ENCODE assay signal across 19 cellular contexts in genomic region chr9:20014168-20014567, GRCh38.
A peak's percentile ranks its signal among the peaks of the same experiment; 100 is the strongest.
DNase-seq lines count a peak whose midpoint lies in the region; ATAC-seq and TF ChIP-seq lines count a peak whose summit lies in the region.
"Had no signal": no experiment of that assay in that cellular context is flagged by ENCODE, and none has a peak within 500 bp of the region (broad histone marks: within the 10 kb centered on the region; RNA-seq: fewer than 3 reads in every experiment).

No MANE protein-coding gene starts in this region.

- no peaks in the 10 kb centered on the region for H3K27me3 ChIP-seq in mesenchymal stem cell (ENCODE audit: control insufficient read depth in 1 of 2, insufficient read depth in 1 of 2, low read length in 2 of 2)

- H3K4ac ChIP-seq in mesenchymal stem cell (ENCODE audit: low read depth in 1 of 2, low read length in 2 of 2) = no peak overlapping the region

- no peak overlapping the region for H3K27ac ChIP-seq in mesenchymal stem cell (ENCODE audit: low read length, poor library complexity, severe bottlenecking)
- H3K27ac ChIP-seq: 22Rv1, A549, C4-2B had no signal

- no peak overlapping the region for H2BK12ac ChIP-seq in mesenchymal stem cell (ENCODE audit: low read length in 2 of 2)

- TF ChIP-seq CTCF in activated CD8-positive, alpha-beta T cell treated with anti-CD3 and anti-CD28 coated beads for 36 hours (IDR thresholded peaks at IDR 0.05) = no peak
- TF ChIP-seq CTCF in GM10248 (IDR thresholded peaks at IDR 0.05; ENCODE audit: control extremely low read depth, extremely low read depth, low read depth, missing control alignments) (no peak), chondrocyte (IDR thresholded peaks at IDR 0.05) (no peak)

- 91% methylated on average over 1 of the region's 4 CpGs for WGBS in mesenchymal stem cell

- H4K91ac ChIP-seq in mesenchymal stem cell (ENCODE audit: low read length) = no peak overlapping the region

- peaks cover 37% of the 10 kb centered on the region for H3K36me3 Mint-ChIP-seq in activated CD8-positive, alpha-beta T cell treated with anti-CD3 and anti-CD28 coated beads, Interleukin-2, amount 10 ng/mL, durations not matched to agents 7 days and 5 days (ENCODE audit: low read depth)
- H3K36me3 Mint-ChIP-seq in activated CD8-positive, alpha-beta T cell treated with anti-CD3 and anti-CD28 coated beads for 36 hours (ENCODE audit: low read depth) = peaks cover 10% of the 10 kb centered on the region
- peaks cover 13% of the 10 kb centered on the region for H3K36me3 Mint-ChIP-seq in activated T-helper 2 cell treated with anti-CD3 and anti-CD28 coated beads, Interferon-gamma antibody, Interleukin-2, Interleukin-4, amounts not matched to agents 10 μg/mL and 5 μg/mL and 100 μg/mL, durations not matched to agents 14 hours and 24 hours and 36 hours (ENCODE audit: low read depth)
- peaks cover 12% of the 10 kb centered on the region for H3K36me3 Mint-ChIP-seq in natural killer cell treated with Interleukin-12 subunit alpha and Interleukin-12 subunit beta and Interleukin-15 and Interleukin-18, amount 100 ng/mL, for 72 hours
- H3K36me3 Mint-ChIP-seq in chondrocyte (ENCODE audit: low read depth) = peaks cover 4% of the 10 kb centered on the region
- H3K36me3 Mint-ChIP-seq: IgD-negative memory B cell had no signal

- no peak for DNase-seq in activated CD8-positive, alpha-beta T cell treated with anti-CD3 and anti-CD28 coated beads, Interleukin-2, amount 10 ng/mL, durations not matched to agents 7 days and 5 days
- no peak for DNase-seq in activated CD8-positive, alpha-beta T cell treated with anti-CD3 and anti-CD28 coated beads for 36 hours
- no peak for DNase-seq in activated T-helper 2 cell treated with anti-CD3 and anti-CD28 coated beads, Interferon-gamma antibody, Interleukin-2, Interleukin-4, amounts not matched to agents 10 μg/mL and 5 μg/mL and 100 μg/mL, durations not matched to agents 14 hours and 24 hours and 36 hours (ENCODE audit: low spot score)
- DNase-seq in mesenchymal stem cell (peak; percentile 63), GM10248 (ENCODE audit: extremely low spot score) (no peak), chondrocyte (ENCODE audit: low spot score) (no peak)
- no peak for DNase-seq in natural killer cell treated with Interleukin-12 subunit alpha and Interleukin-12 subunit beta and Interleukin-15 and Interleukin-18, amount 100 ng/mL, for 72 hours (ENCODE audit: low spot score)
- DNase-seq: AML-193; Caco-2; CD4-positive, alpha-beta T cell; GOT3; H7; HFFc6 had no signal

- H2BK15ac ChIP-seq in mesenchymal stem cell (ENCODE audit: low read depth, poor library complexity, severe bottlenecking) = no peak overlapping the region

- H3K9ac ChIP-seq in mesenchymal stem cell (ENCODE audit: low read length) = no peak overlapping the region

- H3K9me3 ChIP-seq in mesenchymal stem cell (ENCODE audit: control insufficient read depth, low read length) = peaks cover 10% of the 10 kb centered on the region
- H3K9me3 ChIP-seq: A549, Caco-2 had no signal

- no peak overlapping the region for H3K18ac ChIP-seq in mesenchymal stem cell (ENCODE audit: low read depth in 1 of 2, low read length in 2 of 2)

- no peak overlapping the region for H2AK5ac ChIP-seq in mesenchymal stem cell (ENCODE audit: low read length, severe bottlenecking)

- peak overlapping the region; percentile 22 for H3K27ac Mint-ChIP-seq in activated CD8-positive, alpha-beta T cell treated with anti-CD3 and anti-CD28 coated beads, Interleukin-2, amount 10 ng/mL, durations not matched to agents 7 days and 5 days
- H3K27ac Mint-ChIP-seq in activated CD8-positive, alpha-beta T cell treated with anti-CD3 and anti-CD28 coated beads for 36 hours = no peak overlapping the region
- peak overlapping the region; percentile 29 for H3K27ac Mint-ChIP-seq in activated T-helper 2 cell treated with anti-CD3 and anti-CD28 coated beads, Interferon-gamma antibody, Interleukin-2, Interleukin-4, amounts not matched to agents 10 μg/mL and 5 μg/mL and 100 μg/mL, durations not matched to agents 14 hours and 24 hours and 36 hours
- H3K27ac Mint-ChIP-seq in natural killer cell treated with Interleukin-12 subunit alpha and Interleukin-12 subunit beta and Interleukin-15 and Interleukin-18, amount 100 ng/mL, for 72 hours = no peak overlapping the region
- H3K27ac Mint-ChIP-seq in chondrocyte (ENCODE audit: unreplicated experiment) = no peak overlapping the region
- H3K27ac Mint-ChIP-seq: CD4-positive, alpha-beta T cell; HFFc6; IgD-negative memory B cell had no signal

- no peak overlapping the region for H3K23ac ChIP-seq in mesenchymal stem cell (ENCODE audit: low read length in 2 of 2)

- H2BK5ac ChIP-seq in mesenchymal stem cell (ENCODE audit: low read depth, low read length, poor library complexity, severe bottlenecking) = no peak overlapping the region

- CTCF ChIA-PET in activated CD8-positive, alpha-beta T cell treated with anti-CD3 and anti-CD28 coated beads, Interleukin-2, amount 10 ng/mL, durations not matched to agents 7 days and 5 days (lab: Charles Lee) = interaction anchor here (1.0 kb wide), 1 partner anchor 67 kb away, joined by 3 read pairs; no protein-coding TSS in a partner anchor
- CTCF ChIA-PET in activated CD8-positive, alpha-beta T cell treated with anti-CD3 and anti-CD28 coated beads for 36 hours (lab: Charles Lee) = interaction anchor here (1.5 kb wide), 1 partner anchor 11 kb away, joined by 4 read pairs; no protein-coding TSS in a partner anchor
- CTCF ChIA-PET in GM10248 (lab: Yijun Ruan, JAX) = interaction anchor here (1.3 to 1.9 kb wide), 2 partner anchors 12 to 26 kb away, joined by 3 to 6 read pairs; no protein-coding TSS in a partner anchor

- H3K4me3 Mint-ChIP-seq in activated CD8-positive, alpha-beta T cell treated with anti-CD3 and anti-CD28 coated beads, Interleukin-2, amount 10 ng/mL, durations not matched to agents 7 days and 5 days = no peak overlapping the region
- H3K4me3 Mint-ChIP-seq in activated CD8-positive, alpha-beta T cell treated with anti-CD3 and anti-CD28 coated beads for 36 hours = no peak overlapping the region
- H3K4me3 Mint-ChIP-seq in activated T-helper 2 cell treated with anti-CD3 and anti-CD28 coated beads, Interferon-gamma antibody, Interleukin-2, Interleukin-4, amounts not matched to agents 10 μg/mL and 5 μg/mL and 100 μg/mL, durations not matched to agents 14 hours and 24 hours and 36 hours (ENCODE audit: low read depth) = no peak overlapping the region
- H3K4me3 Mint-ChIP-seq in natural killer cell treated with Interleukin-12 subunit alpha and Interleukin-12 subunit beta and Interleukin-15 and Interleukin-18, amount 100 ng/mL, for 72 hours = no peak overlapping the region
- no peak overlapping the region for H3K4me3 Mint-ChIP-seq in chondrocyte (ENCODE audit: unreplicated experiment)
- H3K4me3 Mint-ChIP-seq: CD4-positive, alpha-beta T cell; HFFc6; IgD-negative memory B cell had no signal

- no peak for ATAC-seq in activated CD8-positive, alpha-beta T cell treated with anti-CD3 and anti-CD28 coated beads, Interleukin-2, amount 10 ng/mL, durations not matched to agents 7 days and 5 days
- no peak for ATAC-seq in activated CD8-positive, alpha-beta T cell treated with anti-CD3 and anti-CD28 coated beads for 36 hours
- no peak for ATAC-seq in natural killer cell treated with Interleukin-12 subunit alpha and Interleukin-12 subunit beta and Interleukin-15 and Interleukin-18, amount 100 ng/mL, for 72 hours
- ATAC-seq: A549, HCT116, HepG2 had no signal

- H2BK120ac ChIP-seq in mesenchymal stem cell (ENCODE audit: low read depth, low read length) = no peak overlapping the region

- H3K36me3 ChIP-seq in mesenchymal stem cell (ENCODE audit: control insufficient read depth in 1 of 2, insufficient read depth in 2 of 2, low read depth in 1 of 2, low read length in 2 of 2) = no peaks in the 10 kb centered on the region

- no peak overlapping the region for H3K4me2 ChIP-seq in mesenchymal stem cell (ENCODE audit: low read length, poor library complexity, severe bottlenecking)
- H3K4me2 ChIP-seq: A549 had no signal

- peaks cover 41% of the 10 kb centered on the region for H3K4me1 Mint-ChIP-seq in activated CD8-positive, alpha-beta T cell treated with anti-CD3 and anti-CD28 coated beads, Interleukin-2, amount 10 ng/mL, durations not matched to agents 7 days and 5 days (ENCODE audit: low read depth)
- H3K4me1 Mint-ChIP-seq in activated CD8-positive, alpha-beta T cell treated with anti-CD3 and anti-CD28 coated beads for 36 hours (ENCODE audit: low read depth) = peaks cover 25% of the 10 kb centered on the region
- H3K4me1 Mint-ChIP-seq in activated T-helper 2 cell treated with anti-CD3 and anti-CD28 coated beads, Interferon-gamma antibody, Interleukin-2, Interleukin-4, amounts not matched to agents 10 μg/mL and 5 μg/mL and 100 μg/mL, durations not matched to agents 14 hours and 24 hours and 36 hours (ENCODE audit: low read depth) = peaks cover 29% of the 10 kb centered on the region
- H3K4me1 Mint-ChIP-seq in natural killer cell treated with Interleukin-12 subunit alpha and Interleukin-12 subunit beta and Interleukin-15 and Interleukin-18, amount 100 ng/mL, for 72 hours (ENCODE audit: low read depth in 2 of 2) = peaks cover 6 to 12% of the 10 kb centered on the region in 2 donors
- no peaks in the 10 kb centered on the region for H3K4me1 Mint-ChIP-seq in chondrocyte (ENCODE audit: low read depth)

- H3K27me3 Mint-ChIP-seq in activated CD8-positive, alpha-beta T cell treated with anti-CD3 and anti-CD28 coated beads, Interleukin-2, amount 10 ng/mL, durations not matched to agents 7 days and 5 days (ENCODE audit: low read depth) = no peaks in the 10 kb centered on the region
- no peaks in the 10 kb centered on the region for H3K27me3 Mint-ChIP-seq in activated CD8-positive, alpha-beta T cell treated with anti-CD3 and anti-CD28 coated beads for 36 hours
- H3K27me3 Mint-ChIP-seq in activated T-helper 2 cell treated with anti-CD3 and anti-CD28 coated beads, Interferon-gamma antibody, Interleukin-2, Interleukin-4, amounts not matched to agents 10 μg/mL and 5 μg/mL and 100 μg/mL, durations not matched to agents 14 hours and 24 hours and 36 hours (ENCODE audit: low read depth) = no peaks in the 10 kb centered on the region
- no peaks in the 10 kb centered on the region for H3K27me3 Mint-ChIP-seq in natural killer cell treated with Interleukin-12 subunit alpha and Interleukin-12 subunit beta and Interleukin-15 and Interleukin-18, amount 100 ng/mL, for 72 hours
- no peaks in the 10 kb centered on the region for H3K27me3 Mint-ChIP-seq in chondrocyte (ENCODE audit: low read depth)
- H3K27me3 Mint-ChIP-seq: CD4-positive, alpha-beta T cell; IgD-negative memory B cell had no signal

- H3K4me3 ChIP-seq in mesenchymal stem cell (ENCODE audit: insufficient read depth in 1 of 2, low read depth in 1 of 2, low read length in 2 of 2) = no peak overlapping the region
- H3K4me3 ChIP-seq: A549 had no signal

- no peak overlapping the region for H4K8ac ChIP-seq in mesenchymal stem cell (ENCODE audit: low read length)

- H3K9me3 Mint-ChIP-seq in activated CD8-positive, alpha-beta T cell treated with anti-CD3 and anti-CD28 coated beads, Interleukin-2, amount 10 ng/mL, durations not matched to agents 7 days and 5 days (ENCODE audit: insufficient read depth) = peaks cover 29% of the 10 kb centered on the region
- peaks cover 18% of the 10 kb centered on the region for H3K9me3 Mint-ChIP-seq in activated CD8-positive, alpha-beta T cell treated with anti-CD3 and anti-CD28 coated beads for 36 hours
- H3K9me3 Mint-ChIP-seq in activated T-helper 2 cell treated with anti-CD3 and anti-CD28 coated beads, Interferon-gamma antibody, Interleukin-2, Interleukin-4, amounts not matched to agents 10 μg/mL and 5 μg/mL and 100 μg/mL, durations not matched to agents 14 hours and 24 hours and 36 hours = peaks cover 21% of the 10 kb centered on the region
- peaks cover 15% of the 10 kb centered on the region for H3K9me3 Mint-ChIP-seq in natural killer cell treated with Interleukin-12 subunit alpha and Interleukin-12 subunit beta and Interleukin-15 and Interleukin-18, amount 100 ng/mL, for 72 hours
- peaks cover 18% of the 10 kb centered on the region for H3K9me3 Mint-ChIP-seq in chondrocyte (ENCODE audit: low read depth)

- H2AFZ ChIP-seq in mesenchymal stem cell (ENCODE audit: low read depth, low read length) = no peak overlapping the region

- POLR2A ChIA-PET in activated CD8-positive, alpha-beta T cell treated with anti-CD3 and anti-CD28 coated beads, Interleukin-2, amount 10 ng/mL, durations not matched to agents 7 days and 5 days (lab: Charles Lee) = interaction anchor here (2.0 kb wide), 1 partner anchor 608 kb away, joined by 7 read pairs; the partner anchor contains the start of gene MLLT3
- POLR2A ChIA-PET in activated CD8-positive, alpha-beta T cell treated with anti-CD3 and anti-CD28 coated beads for 36 hours (lab: Charles Lee) = no interaction called here
- POLR2A ChIA-PET in GM10248 (lab: Yijun Ruan, JAX) = no interaction called here

- H3K4me1 ChIP-seq in mesenchymal stem cell (ENCODE audit: control insufficient read depth, insufficient read depth, low read depth, low read length) = peaks cover 2% of the 10 kb centered on the region
- H3K4me1 ChIP-seq: A549, Caco-2 had no signal

- H3K14ac ChIP-seq in mesenchymal stem cell (ENCODE audit: low read length in 2 of 2) = no peak overlapping the region

- no peaks in the 10 kb centered on the region for H3K79me1 ChIP-seq in mesenchymal stem cell (replicated peaks; ENCODE audit: low read length, poor library complexity, severe bottlenecking)

- intact Hi-C loops in activated CD8-positive, alpha-beta T cell treated with anti-CD3 and anti-CD28 coated beads for 36 hours (cut with micrococcal nuclease) = no loop called here
- intact Hi-C loops in activated T-helper 2 cell treated with anti-CD3 and anti-CD28 coated beads, Interferon-gamma antibody, Interleukin-2, Interleukin-4, amounts not matched to agents 10 μg/mL and 5 μg/mL and 100 μg/mL, durations not matched to agents 14 hours and 24 hours and 36 hours (cut with micrococcal nuclease) = no loop called here

Comparison
In these comparisons a context has a peak if more than half of its experiments do, and no peak if none do; other contexts are left out.
1. H3K27ac Mint-ChIP-seq: peak in activated CD8-positive, alpha-beta T cell treated with anti-CD3 and anti-CD28 coated beads, Interleukin-2, amount 10 ng/mL, durations not matched to agents 7 days and 5 days (single experiment) and activated T-helper 2 cell treated with anti-CD3 and anti-CD28 coated beads, Interferon-gamma antibody, Interleukin-2, Interleukin-4, amounts not matched to agents 10 μg/mL and 5 μg/mL and 100 μg/mL, durations not matched to agents 14 hours and 24 hours and 36 hours (single experiment); none in activated CD8-positive, alpha-beta T cell treated with anti-CD3 and anti-CD28 coated beads for 36 hours (single experiment), natural killer cell treated with Interleukin-12 subunit alpha and Interleukin-12 subunit beta and Interleukin-15 and Interleukin-18, amount 100 ng/mL, for 72 hours (0 of 2) and chondrocyte (single experiment).